Comparison of ENCODE assay signal across 29 cellular contexts in the genomic region with DNA sequence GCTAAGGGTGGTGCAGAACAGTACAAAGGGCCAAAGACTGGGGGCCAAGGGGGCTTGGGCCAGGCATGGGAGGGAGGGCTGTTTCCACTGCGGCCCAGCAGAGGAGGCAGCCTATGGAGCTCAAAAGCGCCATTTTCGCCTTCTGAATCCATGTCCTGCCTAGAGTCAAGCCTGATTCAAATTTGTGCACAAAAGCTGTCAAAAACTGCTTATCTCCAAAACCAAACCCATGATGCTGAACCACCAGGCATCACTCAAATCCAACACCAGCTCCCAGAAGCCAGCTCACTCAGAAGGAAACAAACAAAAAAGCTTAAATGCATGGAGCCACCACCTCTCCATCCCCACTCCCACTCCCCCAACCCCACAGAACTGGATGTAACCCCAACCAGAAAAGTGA.
"Had no signal": no experiment of that assay in that cellular context is flagged by ENCODE, and none has a peak within 500 bp of the region (broad histone marks: within the 10 kb centered on the region; RNA-seq: fewer than 3 reads in every experiment).

No MANE protein-coding gene starts in this region.

- H3K4me3 Mint-ChIP-seq: activated CD4-positive, alpha-beta memory T cell treated with anti-CD3 and anti-CD28 coated beads for 36 hours; activated naive CD4-positive, alpha-beta T cell treated with anti-CD3 and anti-CD28 coated beads, Interleukin-2, amount 10 ng/mL, durations not matched to agents 7 days and 5 days; activated naive CD8-positive, alpha-beta T cell; activated naive CD8-positive, alpha-beta T cell treated with anti-CD3 and anti-CD28 coated beads, Interleukin-2, amount 50 U/mL, for 24 hours; activated T-cell treated with anti-CD3 and anti-CD28 coated beads, Interleukin-2, amount 50 U/mL, for 24 hours; activated T-helper 1 cell treated with anti-CD3 and anti-CD28 coated beads, Interleukin-12 subunit alpha, Interleukin-12 subunit beta, Interleukin-2, Interleukin-4 antibody, amounts not matched to agents 30 ng/mL and 10 ng/mL and 1 ng/mL, durations not matched to agents 14 hours and 24 hours and 36 hours; T-cell; WTC11 had no signal

- DNase-seq: activated CD4-positive, alpha-beta memory T cell treated with anti-CD3 and anti-CD28 coated beads for 36 hours; activated CD4-positive, alpha-beta T cell treated with anti-CD3 and anti-CD28 coated beads for 4 hours; activated CD4-positive, alpha-beta T cell treated with anti-CD3 and anti-CD28 coated beads, Interleukin-2, amount 50 U/mL, for 1 hour; activated CD4-positive, CD25-positive, alpha-beta regulatory T cell treated with anti-CD3 and anti-CD28 coated beads, Interleukin-2, amount 50 U/mL, for 72 hours; activated naive CD4-positive, alpha-beta T cell treated with anti-CD3 and anti-CD28 coated beads, Interleukin-2, amount 10 ng/mL, durations not matched to agents 7 days and 5 days; activated naive CD8-positive, alpha-beta T cell treated with anti-CD3 and anti-CD28 coated beads, Interleukin-2, amount 50 U/mL, for 24 hours; activated T-cell treated with anti-CD3 and anti-CD28 coated beads, Interleukin-2, amount 50 U/mL, for 24 hours; aorta; brain microvascular endothelial cell; central memory CD4-positive, alpha-beta T cell; Karpas-422; KBM-7; NCI-H1105; NCI-H1417 treated with DMSO at 0.1 percent for 48 hours; NCI-H2029; NCI-H345; NCI-H524 treated with DMSO at 0.1 percent for 48 hours; PC-3; Peyer's patch; RPMI8226; SHP77 treated with DMSO at 0.1 percent for 48 hours; T-cell; T-helper 2 cell; T-helper 9 cell had no signal

- H3K27me3 ChIP-seq: brain microvascular endothelial cell, Peyer's patch, SJSA1 had no signal

- H3K9me3 ChIP-seq: Peyer's patch, SJSA1 had no signal

- ATAC-seq: activated naive CD8-positive, alpha-beta T cell treated with anti-CD3 and anti-CD28 coated beads, Interleukin-2, amount 50 U/mL, for 24 hours; PC-3; SK-N-SH treated with all-trans-retinoic acid at 6 μM for 48 hours; T-cell; WTC11 had no signal

- H3K27ac Mint-ChIP-seq: activated CD4-positive, alpha-beta memory T cell treated with anti-CD3 and anti-CD28 coated beads for 36 hours; activated naive CD4-positive, alpha-beta T cell treated with anti-CD3 and anti-CD28 coated beads, Interleukin-2, amount 10 ng/mL, durations not matched to agents 7 days and 5 days; activated naive CD8-positive, alpha-beta T cell; activated naive CD8-positive, alpha-beta T cell treated with anti-CD3 and anti-CD28 coated beads, Interleukin-2, amount 50 U/mL, for 24 hours; activated T-cell treated with anti-CD3 and anti-CD28 coated beads, Interleukin-2, amount 50 U/mL, for 24 hours; activated T-helper 1 cell treated with anti-CD3 and anti-CD28 coated beads, Interleukin-12 subunit alpha, Interleukin-12 subunit beta, Interleukin-2, Interleukin-4 antibody, amounts not matched to agents 30 ng/mL and 10 ng/mL and 1 ng/mL, durations not matched to agents 14 hours and 24 hours and 36 hours; T-cell; WTC11 had no signal

- H3K4me3 ChIP-seq: Peyer's patch, SJSA1 had no signal

- H3K27ac ChIP-seq: brain microvascular endothelial cell, Peyer's patch, SJSA1 had no signal

- H3K4me1 Mint-ChIP-seq: activated naive CD8-positive, alpha-beta T cell treated with anti-CD3 and anti-CD28 coated beads, Interleukin-2, amount 50 U/mL, for 24 hours; WTC11 had no signal

- H3K9me3 Mint-ChIP-seq: activated CD4-positive, alpha-beta memory T cell treated with anti-CD3 and anti-CD28 coated beads for 36 hours; activated naive CD4-positive, alpha-beta T cell treated with anti-CD3 and anti-CD28 coated beads, Interleukin-2, amount 10 ng/mL, durations not matched to agents 7 days and 5 days; activated naive CD8-positive, alpha-beta T cell treated with anti-CD3 and anti-CD28 coated beads, Interleukin-2, amount 50 U/mL, for 24 hours; activated T-cell treated with anti-CD3 and anti-CD28 coated beads, Interleukin-2, amount 50 U/mL, for 24 hours; activated T-helper 1 cell treated with anti-CD3 and anti-CD28 coated beads, Interleukin-12 subunit alpha, Interleukin-12 subunit beta, Interleukin-2, Interleukin-4 antibody, amounts not matched to agents 30 ng/mL and 10 ng/mL and 1 ng/mL, durations not matched to agents 14 hours and 24 hours and 36 hours; T-cell; WTC11 had no signal

- H3K27me3 Mint-ChIP-seq: activated CD4-positive, alpha-beta memory T cell treated with anti-CD3 and anti-CD28 coated beads for 36 hours; activated naive CD4-positive, alpha-beta T cell treated with anti-CD3 and anti-CD28 coated beads, Interleukin-2, amount 10 ng/mL, durations not matched to agents 7 days and 5 days; activated naive CD8-positive, alpha-beta T cell; activated naive CD8-positive, alpha-beta T cell treated with anti-CD3 and anti-CD28 coated beads, Interleukin-2, amount 50 U/mL, for 24 hours; activated T-cell treated with anti-CD3 and anti-CD28 coated beads, Interleukin-2, amount 50 U/mL, for 24 hours; T-cell had no signal

- H3K4me1 ChIP-seq: Peyer's patch, SJSA1 had no signal
